In genomic region chr6:33967966-33968724, GRCh38 we compare ENCODE assay signal across 10 cellular contexts.
DNase-seq lines count a peak whose midpoint lies in the region; ATAC-seq and TF ChIP-seq lines count a peak whose summit lies in the region.
"Had no signal": no experiment of that assay in that cellular context is flagged by ENCODE, and none has a peak within 500 bp of the region (broad histone marks: within the 10 kb centered on the region; RNA-seq: fewer than 3 reads in every experiment).

No MANE protein-coding gene starts in this region.

- H3K27me3 ChIP-seq in CD4-positive, alpha-beta T cell (ENCODE audit: control insufficient read depth, insufficient read depth, low read length), result no peaks in the 10 kb centered on the region

- no peak overlapping the region for H3K4me3 Mint-ChIP-seq in stimulated activated memory B cell treated with anti-CD40 and anti-IgM and Interleukin-4, amounts not matched to agents 10 μg/mL and 1 μg/mL and 100 μg/mL, for 72 hours
- no peak overlapping the region for H3K4me3 Mint-ChIP-seq in CD4-positive, alpha-beta T cell

- no peak overlapping the region for H3K4me3 ChIP-seq in astrocyte of the spinal cord (ENCODE audit: low read depth, low read length)
- no peak overlapping the region for H3K4me3 ChIP-seq in mucosa of descending colon
- H3K4me3 ChIP-seq: esophagus muscularis mucosa had no signal

- POLR2A ChIA-PET in CD4-positive, alpha-beta T cell (lab: Charles Lee), result no interaction called here

- TF ChIP-seq CTCF in LNCAP (IDR thresholded peaks at IDR 0.05) (peak; percentile 23; the same call in 1 of the 2 replicates), astrocyte of the spinal cord (IDR thresholded peaks at IDR 0.05; ENCODE audit: low read depth, low read length) (peak; percentile 25), mucosa of descending colon (IDR thresholded peaks at IDR 0.05) (no peak)
- no peak for TF ChIP-seq CTCF in CD4-positive, alpha-beta T cell (IDR thresholded peaks at IDR 0.05)

- ATAC-seq in mucosa of descending colon (peak; percentile 83), HG03571 (IDR thresholded peaks at IDR 0.05; ENCODE audit: unreplicated experiment) (no peak), GM18498 (IDR thresholded peaks at IDR 0.05; ENCODE audit: unreplicated experiment) (no peak)
- no peak for ATAC-seq in stimulated activated memory B cell treated with anti-CD40 and anti-IgM and Interleukin-4, amounts not matched to agents 10 μg/mL and 1 μg/mL and 100 μg/mL, for 72 hours
- ATAC-seq in CD4-positive, alpha-beta T cell (ENCODE audit: poor library complexity), result no peak

- peaks cover 7% of the 10 kb centered on the region for H3K9me3 ChIP-seq in mucosa of descending colon
- peaks cover 5% of the 10 kb centered on the region for H3K9me3 ChIP-seq in CD4-positive, alpha-beta T cell (ENCODE audit: control insufficient read depth, low read length)

- H3K4me1 ChIP-seq in mucosa of descending colon (ENCODE audit: low read depth), result no peaks in the 10 kb centered on the region
- H3K4me1 ChIP-seq: esophagus muscularis mucosa had no signal

- DNase-seq in EL (peak; percentile 16), astrocyte of the spinal cord (ENCODE audit: low read depth, low spot score) (no peak), mucosa of descending colon (peak in 2 of 3 donors; percentile 49 to 52)
- no peak for DNase-seq in CD4-positive, alpha-beta T cell
- DNase-seq: IMR-90 had no signal

- no peak overlapping the region for H3K27ac Mint-ChIP-seq in stimulated activated memory B cell treated with anti-CD40 and anti-IgM and Interleukin-4, amounts not matched to agents 10 μg/mL and 1 μg/mL and 100 μg/mL, for 72 hours
- H3K27ac Mint-ChIP-seq in CD4-positive, alpha-beta T cell, result no peak overlapping the region

- no peaks in the 10 kb centered on the region for H3K36me3 ChIP-seq in mucosa of descending colon (ENCODE audit: low read depth)
- H3K36me3 ChIP-seq: esophagus muscularis mucosa had no signal

- in situ Hi-C loops in astrocyte of the spinal cord (cut with HindIII; ENCODE audit: low sequenced_read_pairs), result no loop called here

- H3K27ac ChIP-seq in CD4-positive, alpha-beta T cell (ENCODE audit: low read depth, low read length), result no peak overlapping the region
- H3K27ac ChIP-seq: esophagus muscularis mucosa had no signal

- peaks cover 6% of the 10 kb centered on the region for H3K9me3 Mint-ChIP-seq in stimulated activated memory B cell treated with anti-CD40 and anti-IgM and Interleukin-4, amounts not matched to agents 10 μg/mL and 1 μg/mL and 100 μg/mL, for 72 hours
- no peaks in the 10 kb centered on the region for H3K9me3 Mint-ChIP-seq in CD4-positive, alpha-beta T cell

- peaks cover 67% of the 10 kb centered on the region for H3K27me3 Mint-ChIP-seq in stimulated activated memory B cell treated with anti-CD40 and anti-IgM and Interleukin-4, amounts not matched to agents 10 μg/mL and 1 μg/mL and 100 μg/mL, for 72 hours
- peaks cover 37% of the 10 kb centered on the region for H3K27me3 Mint-ChIP-seq in CD4-positive, alpha-beta T cell

- intact Hi-C loops in mucosa of descending colon (cut with DNase I, micrococcal nuclease), result no loop called here
- intact Hi-C loops in CD4-positive, alpha-beta T cell (cut with DNase I, micrococcal nuclease), result no loop called here

- H3K36me3 Mint-ChIP-seq in stimulated activated memory B cell treated with anti-CD40 and anti-IgM and Interleukin-4, amounts not matched to agents 10 μg/mL and 1 μg/mL and 100 μg/mL, for 72 hours, result no peaks in the 10 kb centered on the region
- no peaks in the 10 kb centered on the region for H3K36me3 Mint-ChIP-seq in CD4-positive, alpha-beta T cell (ENCODE audit: low read depth)

- H3K4me1 Mint-ChIP-seq in stimulated activated memory B cell treated with anti-CD40 and anti-IgM and Interleukin-4, amounts not matched to agents 10 μg/mL and 1 μg/mL and 100 μg/mL, for 72 hours, result no peaks in the 10 kb centered on the region
- H3K4me1 Mint-ChIP-seq in CD4-positive, alpha-beta T cell (ENCODE audit: low read depth), result no peaks in the 10 kb centered on the region

- CTCF ChIA-PET in CD4-positive, alpha-beta T cell (lab: Charles Lee), result no interaction called here

Comparison
In these comparisons a context has a peak if more than half of its experiments do, and no peak if none do; other contexts are left out.
1. DNase-seq: peak in EL (single experiment) and mucosa of descending colon (2 of 3); none in astrocyte of the spinal cord (single experiment) and CD4-positive, alpha-beta T cell (0 of 10).
2. CTCF ChIP-seq: peak in LNCAP (single experiment) and astrocyte of the spinal cord (single experiment); none in mucosa of descending colon (single experiment) and CD4-positive, alpha-beta T cell (single experiment).